6 cellular contexts compared by ENCODE assay signal in genomic region chr11:65898656-65899355, GRCh38. TPM values are rescaled to one million over a fixed set of nuclear protein-coding genes. Genes with fewer than 3 reads are reported as not detected.
DNase-seq lines count a peak whose midpoint lies in the region; ATAC-seq and TF ChIP-seq lines count a peak whose summit lies in the region.

No MANE protein-coding gene starts in this region.

- H3F3A ChIP-seq in PC-3 (ENCODE audit: low read length, unreplicated experiment) = peaks cover 43% of the 10 kb centered on the region

- H3K27me3 ChIP-seq in PC-3 (ENCODE audit: low read length) = no peaks in the 10 kb centered on the region

- H3K79me2 ChIP-seq in PC-3 (ENCODE audit: low read length) = peaks cover 97% of the 10 kb centered on the region

- CTCF ChIA-PET in PC-3 (lab: Charles Lee) = interaction anchor here (0.5 to 0.6 kb wide), 2 partner anchors 11 to 283 kb away, joined by 3 to 7 read pairs; partner anchors contain the start of genes FIBP and PCNX3

- H2AFZ ChIP-seq in PC-3 (ENCODE audit: low read length) = no peak overlapping the region

- H3K36me3 ChIP-seq in PC-3 (ENCODE audit: low read depth, low read length) = peaks cover 54% of the 10 kb centered on the region

- H3K4me1 ChIP-seq in PC-3 (ENCODE audit: insufficient read depth, low read length) = peaks cover 59% of the 10 kb centered on the region

- H3K9me2 ChIP-seq in PC-3 (replicated peaks; ENCODE audit: low read length) = no peaks in the 10 kb centered on the region

- ATAC-seq in PC-3 (no peak), HG02981 (IDR thresholded peaks at IDR 0.05; ENCODE audit: unreplicated experiment) (no peak), GM21529 (IDR thresholded peaks at IDR 0.05; ENCODE audit: unreplicated experiment) (no peak)

- H3K4me2 ChIP-seq in PC-3 (ENCODE audit: low read length) = peak overlapping the region; percentile 96

- POLR2A ChIA-PET in PC-3 (lab: Charles Lee; ENCODE audit: unreplicated experiment) = interaction anchor here (0.5 to 1.7 kb wide), 6 partner anchors 10 to 38 kb away, joined by 3 to 14 read pairs (median 8); partner anchors contain the start of gene FIBP

- TF ChIP-seq CTCF in PC-3 (conservative IDR thresholded peaks at IDR 0.05; ENCODE audit: low read depth, low read length) = no peak

- intact Hi-C loops in PC-3 (cut with micrococcal nuclease) = no loop called here

- H3K4me3 ChIP-seq in PC-3 (ENCODE audit: low read length) (peak overlapping the region; percentile 78), skin epidermis (peak overlapping the region; percentile 48 to 68 (median 59))

- H3K27ac ChIP-seq in PC-3 (ENCODE audit: low read length) = peak overlapping the region; percentile 96
- H3K27ac ChIP-seq in epithelial cell of prostate = peak overlapping the region; percentile 100
- H3K27ac ChIP-seq in skin epidermis = peak overlapping the region in 19 of 21 experiments; percentile 42 to 95 (median 84)

- TSS peak; percentile 28 for BruUV-seq in PC-3 (replicated peaks; lab: Mats Ljungman, UMichigan)

- DNase-seq in PC-3 (no peak), epithelial cell of prostate (ENCODE audit: low read depth, low spot score) (no peak), GM19240 (ENCODE audit: insufficient read length, low spot score) (no peak)

- peaks cover 52% of the 10 kb centered on the region for H4K20me1 ChIP-seq in PC-3 (ENCODE audit: low read length)

- no peaks in the 10 kb centered on the region for H3K9me3 ChIP-seq in PC-3 (ENCODE audit: low read length)

- peak overlapping the region; percentile 98 for H3K9ac ChIP-seq in PC-3 (ENCODE audit: low read length)

RNA-seq across cellular contexts. Expression of gene FOSL1, which starts 1.4 kb away (rescaled TPM):
- 656 and 851 TPM in 2 replicates for total RNA-seq in PC-3 (2014; rRNA removed)

RNA-seq across cellular contexts. Expression of gene CCDC85B, which starts 8.3 kb away (rescaled TPM):
- 207 and 280 TPM in 2 replicates for total RNA-seq in PC-3 (2014; rRNA removed)

RNA-seq across cellular contexts. Expression of gene FIBP, which starts 10.5 kb away (rescaled TPM):
- 221 TPM in 2 replicates for total RNA-seq in PC-3 (2014; rRNA removed)

RNA-seq across cellular contexts. Expression of gene CTSW, which starts 19.2 kb away (rescaled TPM):
- total RNA-seq in PC-3 (2014; rRNA removed) = 0.11 TPM in 1 of 2 replicates, not detected in the other

RNA-seq across cellular contexts. Expression of gene C11orf68, which starts 20.1 kb away (rescaled TPM):
- 61.3 and 82.0 TPM in 2 replicates for total RNA-seq in PC-3 (2014; rRNA removed)
